12 cellular contexts compared by ENCODE assay signal in the genomic region with DNA sequence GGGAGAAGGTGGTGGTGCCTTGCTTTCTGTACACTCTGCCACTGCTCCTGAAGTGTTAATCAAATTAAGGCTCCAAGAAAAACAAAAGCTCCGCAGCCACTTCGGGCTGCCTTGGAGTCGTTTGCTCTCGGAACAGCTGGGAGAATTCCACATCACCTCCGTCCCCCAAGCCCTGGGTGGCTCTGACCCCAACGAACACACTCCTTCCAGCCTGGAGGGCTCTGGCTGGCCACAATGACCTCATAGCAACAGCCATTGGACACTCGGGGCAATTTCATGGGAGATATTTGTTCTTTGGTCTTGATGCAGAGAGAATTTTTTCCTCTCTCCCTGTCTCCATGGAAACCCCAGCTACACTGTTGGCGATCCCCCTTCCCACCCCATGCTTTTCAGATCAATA. TPM values are rescaled to one million over a fixed set of nuclear protein-coding genes. Genes with fewer than 3 reads are reported as not detected.
DNase-seq lines count a peak whose midpoint lies in the region; ATAC-seq, FAIRE-seq and TF ChIP-seq lines count a peak whose summit lies in the region.
"Had no signal": no experiment of that assay in that cellular context is flagged by ENCODE, and none has a peak within 500 bp of the region (broad histone marks: within the 10 kb centered on the region; RNA-seq: fewer than 3 reads in every experiment).

No MANE protein-coding gene starts in this region.

- dilution Hi-C loops in keratinocyte (cut with MboI; ENCODE audit: extremely low pct_ligation_motif_present, low sequenced_read_pairs) = no loop called here

- ATAC-seq in activated naive CD8-positive, alpha-beta T cell treated with anti-CD3 and anti-CD28 coated beads, Interleukin-2, amount 50 U/mL, for 24 hours = no peak
- ATAC-seq in GM21786 (IDR thresholded peaks at IDR 0.05; ENCODE audit: unreplicated experiment) (no peak), HG03520 (IDR thresholded peaks at IDR 0.05; ENCODE audit: unreplicated experiment) (no peak)

- H3K36me3 Mint-ChIP-seq in activated naive CD8-positive, alpha-beta T cell treated with anti-CD3 and anti-CD28 coated beads, Interleukin-2, amount 50 U/mL, for 24 hours (ENCODE audit: low read depth) = no peaks in the 10 kb centered on the region

- no peaks in the 10 kb centered on the region for H4K20me1 ChIP-seq in keratinocyte (ENCODE audit: control insufficient read depth, extremely low read depth, insufficient read depth, low read length)
- H4K20me1 ChIP-seq in smooth muscle cell (ENCODE audit: low read depth) = peaks cover 83% of the 10 kb centered on the region

- peaks cover 6% of the 10 kb centered on the region for H3K4me1 Mint-ChIP-seq in activated naive CD8-positive, alpha-beta T cell treated with anti-CD3 and anti-CD28 coated beads, Interleukin-2, amount 50 U/mL, for 24 hours

- peak; percentile 58 for DNase-seq in NCI-H82 (lab: John Stamatoyannopoulos, UW)
- DNase-seq in NCI-H82 treated with DMSO at 0.1 percent for 48 hours (lab: John Stamatoyannopoulos, UW; ENCODE audit: unreplicated experiment) = no peak
- DNase-seq in activated naive CD8-positive, alpha-beta T cell treated with anti-CD3 and anti-CD28 coated beads, Interleukin-2, amount 50 U/mL, for 24 hours = no peak
- no peak for DNase-seq in keratinocyte (ENCODE audit: low read depth, low spot score)
- DNase-seq in smooth muscle cell (lab: John Stamatoyannopoulos, UW; ENCODE audit: unreplicated experiment) = no peak
- DNase-seq in kidney = no peak
- DNase-seq: activated CD4-positive, alpha-beta T cell treated with anti-CD3 and anti-CD28 coated beads for 48 hours; NCI-H1417 treated with DMSO at 0.1 percent for 48 hours had no signal

- H3K27ac ChIP-seq in keratinocyte (ENCODE audit: control insufficient read depth, insufficient read depth, low read length) (no peak overlapping the region), smooth muscle cell (ENCODE audit: low read depth) (no peak overlapping the region), kidney (ENCODE audit: low read depth in 2 of 2, low read length in 2 of 2) (no peak overlapping the region)
- H3K27ac ChIP-seq: thoracic aorta had no signal

- FAIRE-seq in keratinocyte (lab: Jason Lieb, UNC) (no peak), kidney (lab: Jason Lieb, UNC) (no peak)
- FAIRE-seq: GM19239 had no signal

- no peak overlapping the region for H3K9ac ChIP-seq in keratinocyte (ENCODE audit: control insufficient read depth, extremely low read depth, insufficient read depth, low read length)
- H3K9ac ChIP-seq in smooth muscle cell (ENCODE audit: low read depth) = no peak overlapping the region
- H3K9ac ChIP-seq in kidney (ENCODE audit: low read length in 2 of 2) = no peak overlapping the region

- peak overlapping the region; percentile 76 for H3K4me2 ChIP-seq in keratinocyte (ENCODE audit: control insufficient read depth, extremely low read depth, insufficient read depth, low read depth, low read length)
- peak overlapping the region; percentile 86 for H3K4me2 ChIP-seq in smooth muscle cell

- H3K9me1 ChIP-seq in keratinocyte (ENCODE audit: control insufficient read depth, extremely low read depth, insufficient read depth, low read length) = no peaks in the 10 kb centered on the region

- WGBS in smooth muscle cell (ENCODE audit: low lambda C conversion rate) = 38% methylated on average over 7 of the region's 8 CpGs

- H2AFZ ChIP-seq in keratinocyte (ENCODE audit: control insufficient read depth, low read length) (no peak overlapping the region), smooth muscle cell (ENCODE audit: low read depth) (no peak overlapping the region)

- H3K9me3 ChIP-seq in keratinocyte (ENCODE audit: control insufficient read depth, low read depth, low read length) (no peaks in the 10 kb centered on the region), smooth muscle cell (replicated peaks; ENCODE audit: low read depth) (no peaks in the 10 kb centered on the region), kidney (ENCODE audit: control insufficient read depth in 1 of 2, low read length in 2 of 2) (no peaks in the 10 kb centered on the region)
- H3K9me3 ChIP-seq: thoracic aorta had no signal

- no peaks in the 10 kb centered on the region for H3K9me3 Mint-ChIP-seq in activated naive CD8-positive, alpha-beta T cell treated with anti-CD3 and anti-CD28 coated beads, Interleukin-2, amount 50 U/mL, for 24 hours

- no peak overlapping the region for H3K4me3 ChIP-seq in keratinocyte (ENCODE audit: control insufficient read depth in 2 of 3, extremely low read depth in 1 of 3, insufficient read depth in 2 of 3, low read depth in 1 of 3, low read length in 3 of 3)
- peak overlapping the region; percentile 45 for H3K4me3 ChIP-seq in smooth muscle cell
- no peak overlapping the region for H3K4me3 ChIP-seq in kidney (ENCODE audit: low read length in 2 of 2)

- peak overlapping the region; percentile 17 for H3K4me3 Mint-ChIP-seq in activated naive CD8-positive, alpha-beta T cell treated with anti-CD3 and anti-CD28 coated beads, Interleukin-2, amount 50 U/mL, for 24 hours

- no peaks in the 10 kb centered on the region for H3K36me3 ChIP-seq in keratinocyte (ENCODE audit: control insufficient read depth in 2 of 2, extremely low read depth in 1 of 2, insufficient read depth in 2 of 2, low read length in 2 of 2)
- H3K36me3 ChIP-seq in smooth muscle cell (ENCODE audit: low read depth) = no peaks in the 10 kb centered on the region
- H3K36me3 ChIP-seq in kidney (ENCODE audit: control insufficient read depth in 1 of 2, insufficient read depth in 2 of 2, low read length in 2 of 2) = no peaks in the 10 kb centered on the region
- H3K36me3 ChIP-seq: thoracic aorta had no signal

- no peak overlapping the region for H3K27ac Mint-ChIP-seq in activated naive CD8-positive, alpha-beta T cell treated with anti-CD3 and anti-CD28 coated beads, Interleukin-2, amount 50 U/mL, for 24 hours

- peaks cover 49% of the 10 kb centered on the region for H3K27me3 Mint-ChIP-seq in activated naive CD8-positive, alpha-beta T cell treated with anti-CD3 and anti-CD28 coated beads, Interleukin-2, amount 50 U/mL, for 24 hours

- no peaks in the 10 kb centered on the region for H3F3A ChIP-seq in smooth muscle cell (ENCODE audit: low read depth)

- H3K79me2 ChIP-seq in keratinocyte (ENCODE audit: control insufficient read depth, insufficient read depth, low read length) = no peaks in the 10 kb centered on the region
- no peaks in the 10 kb centered on the region for H3K79me2 ChIP-seq in smooth muscle cell (ENCODE audit: low read depth)

- TF ChIP-seq CTCF in keratinocyte (optimal IDR thresholded peaks at IDR 0.05 in 1 of 3, IDR thresholded peaks at IDR 0.05 in 1 of 3, conservative IDR thresholded peaks at IDR 0.05 in 1 of 3; ENCODE audit: extremely low read depth in 1 of 3, insufficient read depth in 2 of 3, low read length in 3 of 3) (no peak), smooth muscle cell (IDR thresholded peaks at IDR 0.05; ENCODE audit: borderline replicate concordance, insufficient read depth, poor library complexity, severe bottlenecking) (no peak), kidney (IDR thresholded peaks at IDR 0.05; ENCODE audit: borderline replicate concordance, extremely low read depth, insufficient read depth) (no peak)

- H3K27me3 ChIP-seq in keratinocyte (ENCODE audit: control insufficient read depth, extremely low read depth, insufficient read depth, low read length) (peaks cover 26% of the 10 kb centered on the region), smooth muscle cell (ENCODE audit: low read depth) (peaks cover 63% of the 10 kb centered on the region)

- H3K4me1 ChIP-seq in keratinocyte (ENCODE audit: control insufficient read depth, extremely low read depth, insufficient read depth, low read length) (peaks cover 53% of the 10 kb centered on the region), smooth muscle cell (ENCODE audit: low read depth) (peaks cover 4% of the 10 kb centered on the region), kidney (ENCODE audit: control insufficient read depth in 1 of 2, insufficient read depth in 1 of 2, low read depth in 1 of 2, low read length in 2 of 2) (peaks cover 0 to 6% of the 10 kb centered on the region in 2 donors)

- intact Hi-C loops in kidney (cut with DNase I) = no loop called here

RNA-seq across cellular contexts. Expression of gene WNT4, which starts 1.4 kb away (rescaled TPM):
- polyA plus RNA-seq in keratinocyte = 0.35 to 17.2 TPM (median 2.6 TPM) in 3 replicates
- polyA plus RNA-seq in keratinocyte (2011; ENCODE audit: low read depth) = 4.3 TPM
- polyA plus RNA-seq in keratinocyte (2011; cell fraction: cytosol; rRNA removed) = 1.6 and 3.0 TPM in 2 replicates
- polyA plus RNA-seq in keratinocyte (2011; cell fraction: nucleus; rRNA removed) = 2.6 and 3.1 TPM in 2 replicates
- 0.30 and 4.5 TPM in 2 replicates for polyA plus RNA-seq in keratinocyte (2012; ENCODE audit: low replicate concordance)
- 4.6 to 7.8 TPM in 2 of 3 replicates, not detected in the other for polyA minus RNA-seq in keratinocyte
- polyA minus RNA-seq in keratinocyte (2011; cell fraction: cytosol; rRNA and poly(A)+ RNA removed) = 0.96 TPM
- polyA minus RNA-seq in keratinocyte (2011; cell fraction: nucleus; rRNA and poly(A)+ RNA removed) = 0.84 and 0.93 TPM in 2 replicates
- 0.18 and 0.49 TPM in 2 replicates for total RNA-seq in smooth muscle cell
- 0.55 and 2.1 TPM in 2 replicates for polyA plus RNA-seq in smooth muscle cell
- 0.69 TPM for total RNA-seq in kidney
- polyA plus RNA-seq in kidney (ENCODE audit: insufficient read depth, low read depth, low replicate concordance) = 0.45 TPM
- total RNA-seq: thoracic aorta had no signal
